ENCODE assay signal across 8 cellular contexts in genomic region chr3:132210476-132211346, GRCh38.
DNase-seq lines count a peak whose midpoint lies in the region; ATAC-seq and TF ChIP-seq lines count a peak whose summit lies in the region.

No MANE protein-coding gene starts in this region.

- DNase-seq in DMS153 (lab: John Stamatoyannopoulos, UW) (peak; percentile 16), HFF-Myc (ENCODE audit: extremely low read depth, low read depth) (no peak), SK-N-MC (ENCODE audit: low read depth, low spot score) (no peak), iris pigment epithelial cell (ENCODE audit: low read depth) (peak; percentile 7), pons (ENCODE audit: low spot score) (no peak)

- H3K4me3 ChIP-seq in HFF-Myc (replicated peaks; ENCODE audit: low read depth, low read length) (no peak overlapping the region), SK-N-MC (no peak overlapping the region)

- peak overlapping the region; percentile 7 for H3K9ac ChIP-seq in SK-N-MC (ENCODE audit: insufficient read length)

- H3K27ac ChIP-seq in SK-N-MC: peak overlapping the region; percentile 96

- no peaks in the 10 kb centered on the region for H3K9me3 ChIP-seq in SK-N-MC (ENCODE audit: low read depth, low read length)

- peak; percentile 71 for TF ChIP-seq CTCF in HFF-Myc (IDR thresholded peaks at IDR 0.05; ENCODE audit: low read depth, low read length, missing control alignments)

- ATAC-seq in HG03521 (IDR thresholded peaks at IDR 0.05; ENCODE audit: unreplicated experiment) (no peak), HG03432 (IDR thresholded peaks at IDR 0.05; ENCODE audit: unreplicated experiment) (no peak), GM19035 (IDR thresholded peaks at IDR 0.05; ENCODE audit: unreplicated experiment) (no peak)

- no peaks in the 10 kb centered on the region for H3K36me3 ChIP-seq in SK-N-MC (ENCODE audit: insufficient read depth, low read length)

Comparison
In these comparisons a context has a peak if more than half of its experiments do, and no peak if none do; other contexts are left out.
1. DNase-seq: peak in DMS153 (single experiment) and iris pigment epithelial cell (single experiment); none in HFF-Myc (single experiment), SK-N-MC (single experiment) and pons (single experiment).